In the genomic region with DNA sequence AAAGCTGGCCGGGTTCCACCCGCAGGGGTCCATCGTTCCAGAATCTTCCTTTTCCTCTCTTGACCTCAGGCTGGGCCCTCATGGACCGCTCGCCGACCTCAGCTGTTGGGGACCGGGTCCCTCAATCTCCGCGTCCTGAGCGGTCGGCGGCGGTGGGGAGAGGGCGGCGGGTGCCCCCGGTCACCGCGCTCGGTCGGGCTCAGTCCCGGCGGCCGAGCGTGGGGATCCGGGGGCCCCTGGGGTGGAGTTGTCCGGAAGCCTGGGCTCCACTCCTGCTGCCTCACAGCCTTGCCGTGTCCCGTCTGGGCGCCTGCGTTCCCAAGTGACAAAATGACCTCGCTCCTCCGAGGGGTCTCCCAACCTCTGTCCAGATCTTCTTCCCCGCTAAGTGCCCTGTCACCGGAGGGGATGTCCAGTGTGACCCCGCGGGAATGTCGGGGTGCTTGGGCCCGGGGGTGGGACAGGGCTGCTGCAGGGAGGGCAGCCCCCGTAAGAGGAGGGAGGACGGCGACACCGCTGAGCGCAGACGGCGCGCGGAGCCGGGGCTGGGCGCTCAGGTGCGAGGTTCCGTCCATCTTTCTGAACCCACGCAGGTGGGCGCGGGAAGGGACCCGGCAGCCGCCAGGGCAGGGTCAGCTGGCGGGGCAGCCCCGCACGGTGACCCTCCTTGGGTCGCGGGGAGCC, we compare ENCODE assay signal across 1 cellular context.
TF ChIP-seq lines count a peak whose summit lies in the region.

No MANE protein-coding gene starts in this region.

TF ChIP-seq in HepG2, 621 proteins besides CTCF, POLR2A, EP300 and RAD21 (continued from another document):
- TF ChIP-seq, protein P1, sequence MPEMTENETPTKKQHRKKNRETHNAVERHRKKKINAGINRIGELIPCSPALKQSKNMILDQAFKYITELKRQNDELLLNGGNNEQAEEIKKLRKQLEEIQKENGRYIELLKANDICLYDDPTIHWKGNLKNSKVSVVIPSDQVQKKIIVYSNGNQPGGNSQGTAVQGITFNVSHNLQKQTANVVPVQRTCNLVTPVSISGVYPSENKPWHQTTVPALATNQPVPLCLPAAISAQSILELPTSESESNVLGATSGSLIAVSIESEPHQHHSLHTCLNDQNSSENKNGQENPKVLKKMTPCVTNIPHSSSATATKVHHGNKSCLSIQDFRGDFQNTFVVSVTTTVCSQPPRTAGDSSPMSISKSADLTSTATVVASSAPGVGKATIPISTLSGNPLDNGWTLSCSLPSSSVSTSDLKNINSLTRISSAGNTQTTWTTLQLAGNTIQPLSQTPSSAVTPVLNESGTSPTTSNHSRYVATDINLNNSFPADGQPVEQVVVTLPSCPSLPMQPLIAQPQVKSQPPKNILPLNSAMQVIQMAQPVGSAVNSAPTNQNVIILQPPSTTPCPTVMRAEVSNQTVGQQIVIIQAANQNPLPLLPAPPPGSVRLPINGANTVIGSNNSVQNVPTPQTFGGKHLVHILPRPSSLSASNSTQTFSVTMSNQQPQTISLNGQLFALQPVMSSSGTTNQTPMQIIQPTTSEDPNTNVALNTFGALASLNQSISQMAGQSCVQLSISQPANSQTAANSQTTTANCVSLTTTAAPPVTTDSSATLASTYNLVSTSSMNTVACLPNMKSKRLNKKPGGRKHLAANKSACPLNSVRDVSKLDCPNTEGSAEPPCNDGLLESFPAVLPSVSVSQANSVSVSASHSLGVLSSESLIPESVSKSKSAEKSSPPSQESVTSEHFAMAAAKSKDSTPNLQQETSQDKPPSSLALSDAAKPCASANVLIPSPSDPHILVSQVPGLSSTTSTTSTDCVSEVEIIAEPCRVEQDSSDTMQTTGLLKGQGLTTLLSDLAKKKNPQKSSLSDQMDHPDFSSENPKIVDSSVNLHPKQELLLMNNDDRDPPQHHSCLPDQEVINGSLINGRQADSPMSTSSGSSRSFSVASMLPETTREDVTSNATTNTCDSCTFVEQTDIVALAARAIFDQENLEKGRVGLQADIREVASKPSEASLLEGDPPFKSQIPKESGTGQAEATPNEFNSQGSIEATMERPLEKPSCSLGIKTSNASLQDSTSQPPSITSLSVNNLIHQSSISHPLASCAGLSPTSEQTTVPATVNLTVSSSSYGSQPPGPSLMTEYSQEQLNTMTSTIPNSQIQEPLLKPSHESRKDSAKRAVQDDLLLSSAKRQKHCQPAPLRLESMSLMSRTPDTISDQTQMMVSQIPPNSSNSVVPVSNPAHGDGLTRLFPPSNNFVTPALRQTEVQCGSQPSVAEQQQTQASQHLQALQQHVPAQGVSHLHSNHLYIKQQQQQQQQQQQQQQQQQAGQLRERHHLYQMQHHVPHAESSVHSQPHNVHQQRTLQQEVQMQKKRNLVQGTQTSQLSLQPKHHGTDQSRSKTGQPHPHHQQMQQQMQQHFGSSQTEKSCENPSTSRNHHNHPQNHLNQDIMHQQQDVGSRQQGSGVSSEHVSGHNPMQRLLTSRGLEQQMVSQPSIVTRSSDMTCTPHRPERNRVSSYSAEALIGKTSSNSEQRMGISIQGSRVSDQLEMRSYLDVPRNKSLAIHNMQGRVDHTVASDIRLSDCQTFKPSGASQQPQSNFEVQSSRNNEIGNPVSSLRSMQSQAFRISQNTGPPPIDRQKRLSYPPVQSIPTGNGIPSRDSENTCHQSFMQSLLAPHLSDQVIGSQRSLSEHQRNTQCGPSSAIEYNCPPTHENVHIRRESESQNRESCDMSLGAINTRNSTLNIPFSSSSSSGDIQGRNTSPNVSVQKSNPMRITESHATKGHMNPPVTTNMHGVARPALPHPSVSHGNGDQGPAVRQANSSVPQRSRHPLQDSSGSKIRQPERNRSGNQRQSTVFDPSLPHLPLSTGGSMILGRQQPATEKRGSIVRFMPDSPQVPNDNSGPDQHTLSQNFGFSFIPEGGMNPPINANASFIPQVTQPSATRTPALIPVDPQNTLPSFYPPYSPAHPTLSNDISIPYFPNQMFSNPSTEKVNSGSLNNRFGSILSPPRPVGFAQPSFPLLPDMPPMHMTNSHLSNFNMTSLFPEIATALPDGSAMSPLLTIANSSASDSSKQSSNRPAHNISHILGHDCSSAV (CRISPR knock-in tag; IDR thresholded peaks at IDR 0.05; ENCODE audit: borderline replicate concordance) = no peak
- TF ChIP-seq KDM5B (CRISPR knock-in tag; IDR thresholded peaks at IDR 0.05; ENCODE audit: borderline replicate concordance) = no peak
- peak; percentile 18 for TF ChIP-seq ZNF883 (CRISPR knock-in tag; IDR thresholded peaks at IDR 0.05; ENCODE audit: not compliant biosample characterization)
- 0 out of 2 replicates have a peak, but pooled peaks have one; percentile 28 for TF ChIP-seq PCBP1 (IDR thresholded peaks at IDR 0.05; ENCODE audit: borderline replicate concordance, low read depth, low read length)
- TF ChIP-seq, protein P2, sequence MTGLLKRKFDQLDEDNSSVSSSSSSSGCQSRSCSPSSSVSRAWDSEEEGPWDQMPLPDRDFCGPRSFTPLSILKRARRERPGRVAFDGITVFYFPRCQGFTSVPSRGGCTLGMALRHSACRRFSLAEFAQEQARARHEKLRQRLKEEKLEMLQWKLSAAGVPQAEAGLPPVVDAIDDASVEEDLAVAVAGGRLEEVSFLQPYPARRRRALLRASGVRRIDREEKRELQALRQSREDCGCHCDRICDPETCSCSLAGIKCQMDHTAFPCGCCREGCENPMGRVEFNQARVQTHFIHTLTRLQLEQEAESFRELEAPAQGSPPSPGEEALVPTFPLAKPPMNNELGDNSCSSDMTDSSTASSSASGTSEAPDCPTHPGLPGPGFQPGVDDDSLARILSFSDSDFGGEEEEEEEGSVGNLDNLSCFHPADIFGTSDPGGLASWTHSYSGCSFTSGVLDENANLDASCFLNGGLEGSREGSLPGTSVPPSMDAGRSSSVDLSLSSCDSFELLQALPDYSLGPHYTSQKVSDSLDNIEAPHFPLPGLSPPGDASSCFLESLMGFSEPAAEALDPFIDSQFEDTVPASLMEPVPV (CRISPR knock-in tag; IDR thresholded peaks at IDR 0.05) = peak; percentile 54; the same call in 1 of the 2 replicates
- TF ChIP-seq, protein P3, sequence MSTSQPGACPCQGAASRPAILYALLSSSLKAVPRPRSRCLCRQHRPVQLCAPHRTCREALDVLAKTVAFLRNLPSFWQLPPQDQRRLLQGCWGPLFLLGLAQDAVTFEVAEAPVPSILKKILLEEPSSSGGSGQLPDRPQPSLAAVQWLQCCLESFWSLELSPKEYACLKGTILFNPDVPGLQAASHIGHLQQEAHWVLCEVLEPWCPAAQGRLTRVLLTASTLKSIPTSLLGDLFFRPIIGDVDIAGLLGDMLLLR (CRISPR knock-in tag; IDR thresholded peaks at IDR 0.05) = no peak
- TF ChIP-seq CAMTA2 (CRISPR knock-in tag; IDR thresholded peaks at IDR 0.05; ENCODE audit: borderline replicate concordance) = no peak
